In the genomic region with DNA sequence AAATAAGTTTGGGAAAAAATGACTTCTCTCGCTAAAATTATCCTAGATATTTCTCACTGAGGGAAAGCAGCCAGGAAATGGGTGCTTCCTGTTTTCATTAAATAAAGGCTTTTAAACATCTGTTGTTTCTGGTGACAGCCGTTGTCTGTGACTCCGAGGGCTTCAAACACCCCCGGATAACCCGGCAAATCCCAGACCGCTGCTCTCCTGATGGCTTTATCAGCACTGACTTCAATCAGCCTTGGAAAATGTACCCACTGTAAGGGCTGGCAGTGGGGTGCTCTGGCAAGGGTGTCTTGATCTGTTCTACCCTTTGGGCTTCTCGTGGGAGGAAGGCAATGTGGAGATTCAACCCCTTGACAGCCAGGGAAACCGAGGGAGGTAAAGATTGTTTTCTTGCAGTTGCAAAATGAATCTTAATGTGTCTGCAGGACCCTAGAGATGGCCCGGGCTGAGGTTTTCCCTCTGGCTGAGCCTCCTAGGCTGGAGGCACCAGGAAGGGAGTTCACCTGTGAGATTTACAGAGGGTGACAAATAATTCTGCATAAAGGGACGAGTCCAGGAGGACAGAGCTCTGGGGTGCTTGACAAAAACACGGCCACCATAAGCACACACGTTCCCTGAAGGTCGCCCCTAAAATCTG, we compare ENCODE assay signal across 25 cellular contexts. TPM values are rescaled to one million over a fixed set of nuclear protein-coding genes. Genes with fewer than 3 reads are reported as not detected.
DNase-seq lines count a peak whose midpoint lies in the region; ATAC-seq and TF ChIP-seq lines count a peak whose summit lies in the region.
"Had no signal": no experiment of that assay in that cellular context is flagged by ENCODE, and none has a peak within 500 bp of the region (broad histone marks: within the 10 kb centered on the region; RNA-seq: fewer than 3 reads in every experiment).

No MANE protein-coding gene starts in this region.

- no peak overlapping the region for H2BK5ac ChIP-seq in IMR-90 (ENCODE audit: low read depth, low read length, poor library complexity, severe bottlenecking)

- H3K4me1 ChIP-seq in IMR-90 (ENCODE audit: control insufficient read depth, insufficient read depth, low read length): peaks cover 41% of the 10 kb centered on the region
- H3K4me1 ChIP-seq: body of pancreas, testis, vagina had no signal

- H3K14ac ChIP-seq in IMR-90 (replicated peaks; ENCODE audit: low read depth, low read length): peak overlapping the region; percentile 20; the same call in 1 of the 2 replicates

- in situ Hi-C loops in IMR-90 (cut with MboI; ENCODE audit: low sequenced_read_pairs) (no loop called here), brain microvascular endothelial cell (cut with HindIII; ENCODE audit: low pct_ligation_motif_present, low sequenced_read_pairs) (no loop called here)

- H2AK5ac ChIP-seq in IMR-90 (ENCODE audit: low read depth, low read length): peak overlapping the region; percentile 86

- CTCF ChIA-PET in IMR-90 (lab: Yijun Ruan, JAX): interaction anchor here (0.8 kb wide), 1 partner anchor 12 kb away, joined by 3 read pairs; no protein-coding TSS in a partner anchor

- TF ChIP-seq CTCF in AG10803 (conservative IDR thresholded peaks at IDR 0.05; ENCODE audit: low read length) (no peak), IMR-90 (conservative IDR thresholded peaks at IDR 0.05; ENCODE audit: low read depth, low read length) (no peak), brain microvascular endothelial cell (IDR thresholded peaks at IDR 0.05; ENCODE audit: low read depth, low read length, missing control alignments) (no peak), coronary artery (IDR thresholded peaks at IDR 0.05) (no peak)

- peak overlapping the region; percentile 30 for H3K18ac ChIP-seq in IMR-90 (ENCODE audit: low read depth, low read length)

- no peak overlapping the region for H3K4me3 Mint-ChIP-seq in memory B cell
- H3K4me3 Mint-ChIP-seq: CD8-positive, alpha-beta T cell; stimulated activated naive B cell treated with anti-CD40 and anti-IgM and Interleukin-4, amounts not matched to agents 10 μg/mL and 1 μg/mL and 100 μg/mL, for 72 hours; T-helper 2 cell treated with Interferon-gamma antibody and Interleukin-4, amounts not matched to agents 5 μg/mL and 100 μg/mL, for 36 hours; WTC11 had no signal

- intact Hi-C loops in IMR-90 (cut with micrococcal nuclease): no loop called here

- no peaks in the 10 kb centered on the region for H3K27me3 Mint-ChIP-seq in memory B cell
- H3K27me3 Mint-ChIP-seq: stimulated activated naive B cell treated with anti-CD40 and anti-IgM and Interleukin-4, amounts not matched to agents 10 μg/mL and 1 μg/mL and 100 μg/mL, for 72 hours had no signal

- peaks cover 50% of the 10 kb centered on the region for H3K4me1 Mint-ChIP-seq in memory B cell

- peak overlapping the region; percentile 44; the same call in 1 of the 2 replicates for H4K91ac ChIP-seq in IMR-90 (ENCODE audit: insufficient read depth, low read depth, low read length)

- no peak overlapping the region for H3K4me3 ChIP-seq in AG10803 (ENCODE audit: low read length)
- H3K4me3 ChIP-seq in IMR-90 (ENCODE audit: insufficient read depth, low read depth, low read length): no peak overlapping the region
- H3K4me3 ChIP-seq in brain microvascular endothelial cell (ENCODE audit: low read depth, low read length): no peak overlapping the region
- no peak overlapping the region for H3K4me3 ChIP-seq in coronary artery
- H3K4me3 ChIP-seq: body of pancreas, testis, vagina had no signal

- H4K20me1 ChIP-seq in IMR-90 (ENCODE audit: insufficient read depth, low read length): no peaks in the 10 kb centered on the region

- H2BK120ac ChIP-seq in IMR-90 (ENCODE audit: low read depth, low read length): peak overlapping the region; percentile 84

- H3K27me3 ChIP-seq in IMR-90 (ENCODE audit: control insufficient read depth, insufficient read depth, low read length): no peaks in the 10 kb centered on the region
- H3K27me3 ChIP-seq in brain microvascular endothelial cell (replicated peaks): no peaks in the 10 kb centered on the region
- H3K27me3 ChIP-seq: body of pancreas, testis, vagina had no signal

- peak overlapping the region; percentile 13 to 89 for H4K8ac ChIP-seq in IMR-90 (ENCODE audit: low read depth in 2 of 2, low read length in 2 of 2)

- dilution Hi-C loops in IMR-90 (cut with HindIII; ENCODE audit: low sequenced_read_pairs, unreplicated experiment): no loop called here

- H3K27ac Mint-ChIP-seq in memory B cell: peak overlapping the region; percentile 55
- H3K27ac Mint-ChIP-seq: CD8-positive, alpha-beta T cell; progenitor cell of endocrine pancreas; stimulated activated naive B cell treated with anti-CD40 and anti-IgM and Interleukin-4, amounts not matched to agents 10 μg/mL and 1 μg/mL and 100 μg/mL, for 72 hours; T-helper 2 cell treated with Interferon-gamma antibody and Interleukin-4, amounts not matched to agents 5 μg/mL and 100 μg/mL, for 36 hours; WTC11 had no signal

- H2AFZ ChIP-seq in IMR-90 (replicated peaks; ENCODE audit: low read length, poor library complexity): peak overlapping the region; percentile 71

- WGBS in IMR-90 (ENCODE audit: extremely low coverage in 2 of 2, insufficient read length in 1 of 2), 2 experiments: 49% methylated on average over 5 of the region's 13 CpGs; no CpG with 5 or more reads in 1 of the 2 experiments

- TF ChIP-seq POLR2A in IMR-90 (IDR thresholded peaks at IDR 0.05; ENCODE audit: low read depth, low read length): no peak

- peak overlapping the region; percentile 89 for H2BK15ac ChIP-seq in IMR-90 (ENCODE audit: low read depth, low read length)

- peak overlapping the region; percentile 7; the same call in 1 of the 2 replicates for H3K23ac ChIP-seq in IMR-90 (ENCODE audit: low read depth, low read length)

- H3K36me3 Mint-ChIP-seq in memory B cell: no peaks in the 10 kb centered on the region
- H3K36me3 Mint-ChIP-seq: CD8-positive, alpha-beta T cell; WTC11 had no signal

- no peak overlapping the region for H3K9ac ChIP-seq in IMR-90 (ENCODE audit: low read depth, low read length)

- no peak overlapping the region for H2AK9ac ChIP-seq in IMR-90 (replicated peaks; ENCODE audit: low read depth, low read length, poor library complexity)

- no peak for TF ChIP-seq RAD21 in IMR-90 (IDR thresholded peaks at IDR 0.05; ENCODE audit: low read length)

- H3K4me2 ChIP-seq in IMR-90 (ENCODE audit: low read depth, low read length): peak overlapping the region; percentile 16; the same call in 1 of the 2 replicates

- peak overlapping the region; percentile 55 for H4K5ac ChIP-seq in IMR-90 (ENCODE audit: low read depth, low read length)

- no peak overlapping the region for H3K56ac ChIP-seq in IMR-90 (ENCODE audit: extremely low read depth, insufficient read depth, low read length)

- peak overlapping the region; percentile 78 for H3K4ac ChIP-seq in IMR-90 (ENCODE audit: low read depth, low read length)

- peaks cover 48% of the 10 kb centered on the region for H3K9me1 ChIP-seq in IMR-90 (ENCODE audit: insufficient read depth, low read length)

- H3K36me3 ChIP-seq in IMR-90 (ENCODE audit: control insufficient read depth, insufficient read depth, low read length) (no peaks in the 10 kb centered on the region), brain microvascular endothelial cell (replicated peaks) (no peaks in the 10 kb centered on the region)
- H3K36me3 ChIP-seq: heart left ventricle, vagina had no signal

- no peaks in the 10 kb centered on the region for H3K9me3 ChIP-seq in IMR-90 (ENCODE audit: control insufficient read depth, insufficient read depth, low read length)
- H3K9me3 ChIP-seq: body of pancreas, heart left ventricle, testis, vagina had no signal

- no peaks in the 10 kb centered on the region for H3K9me3 Mint-ChIP-seq in memory B cell
- H3K9me3 Mint-ChIP-seq: CD8-positive, alpha-beta T cell; stimulated activated naive B cell treated with anti-CD40 and anti-IgM and Interleukin-4, amounts not matched to agents 10 μg/mL and 1 μg/mL and 100 μg/mL, for 72 hours; T-helper 2 cell treated with Interferon-gamma antibody and Interleukin-4, amounts not matched to agents 5 μg/mL and 100 μg/mL, for 36 hours; WTC11 had no signal

- POLR2A ChIA-PET in IMR-90 (lab: Charles Lee; ENCODE audit: unreplicated experiment): no interaction called here

- H2BK20ac ChIP-seq in IMR-90 (ENCODE audit: low read depth, low read length): peak overlapping the region; percentile 67

- DNase-seq in AG10803 (ENCODE audit: low read depth) (peak; percentile 13), IMR-90 (peak; percentile 56), brain microvascular endothelial cell (no peak), memory B cell (ENCODE audit: low spot score in 2 of 2) (no peak), coronary artery (ENCODE audit: low spot score) (no peak), AG20443 (ENCODE audit: low spot score) (no peak)
- DNase-seq: activated CD4-positive, alpha-beta T cell treated with anti-CD3 and anti-CD28 coated beads, Interleukin-2, amount 50 U/mL, for 48 hours; activated effector memory CD4-positive, alpha-beta T cell treated with Interleukin-2 at 50 U/mL for 16 hours; body of pancreas; CD8-positive, alpha-beta T cell; DMS53; Karpas-422; left cardiac atrium; midbrain; NCI-H1105 treated with DMSO at 0.1 percent for 48 hours; NCI-H446 treated with DMSO at 0.1 percent for 48 hours; stimulated activated naive B cell treated with anti-CD40 and anti-IgM and Interleukin-4, amounts not matched to agents 10 μg/mL and 1 μg/mL and 100 μg/mL, for 72 hours; testis had no signal

- BruUV-seq in IMR-90 (replicated peaks; lab: Mats Ljungman, UMichigan): no TSS peak

- no peaks in the 10 kb centered on the region for H3K79me1 ChIP-seq in IMR-90 (ENCODE audit: low read depth in 1 of 2, low read length in 2 of 2)

- H3K27ac ChIP-seq in IMR-90 (ENCODE audit: insufficient read depth, low read length) (peak overlapping the region; percentile 34; the same call in 1 of the 2 replicates), brain microvascular endothelial cell (peak overlapping the region; percentile 79), coronary artery (no peak overlapping the region)
- H3K27ac ChIP-seq: body of pancreas, testis, vagina had no signal

- ATAC-seq in IMR-90 (ENCODE audit: low read depth) (no peak), memory B cell (ENCODE audit: low read depth) (no peak), GM21717 (IDR thresholded peaks at IDR 0.05; ENCODE audit: unreplicated experiment) (no peak), GM21381 (IDR thresholded peaks at IDR 0.05; ENCODE audit: unreplicated experiment) (no peak)
- ATAC-seq: body of pancreas; CD8-positive, alpha-beta T cell; heart left ventricle; left cardiac atrium; stimulated activated naive B cell treated with anti-CD40 and anti-IgM and Interleukin-4, amounts not matched to agents 10 μg/mL and 1 μg/mL and 100 μg/mL, for 72 hours; WTC11 had no signal

TF ChIP-seq in IMR-90, 13 proteins besides CTCF, POLR2A, EP300 and RAD21 (continues in another document):
- no peak for TF ChIP-seq RFX5 (IDR thresholded peaks at IDR 0.05; ENCODE audit: low read depth, low read length)
- TF ChIP-seq MAZ (IDR thresholded peaks at IDR 0.05; ENCODE audit: borderline replicate concordance, low read depth, low read length): no peak
- TF ChIP-seq BHLHE40 (IDR thresholded peaks at IDR 0.05; ENCODE audit: low read depth, low read length): no peak
- TF ChIP-seq CEBPB (IDR thresholded peaks at IDR 0.05; ENCODE audit: low read depth, low read length): no peak

RNA-seq across cellular contexts. Expression of a gene that starts 33.6 kb away (rescaled TPM):
- total RNA-seq in IMR-90 (2012; rRNA removed): 443 and 475 TPM in 2 replicates
- polyA plus RNA-seq in IMR-90 (2012; rRNA removed): 364 and 377 TPM in 2 replicates
- polyA plus RNA-seq in IMR-90 (2012; cell fraction: cytosol; rRNA removed): 372 and 417 TPM in 2 replicates
- polyA plus RNA-seq in IMR-90 (2012; cell fraction: nucleus; rRNA removed; ENCODE audit: low replicate concordance): 300 and 409 TPM in 2 replicates

Comparison
In these comparisons a context has a peak if more than half of its experiments do, and no peak if none do; other contexts are left out.
1. DNase-seq: peak in AG10803 (single experiment) and IMR-90 (single experiment); none in brain microvascular endothelial cell (single experiment), memory B cell (0 of 2), coronary artery (single experiment) and AG20443 (single experiment).
2. H3K27ac ChIP-seq: peak in IMR-90 (single experiment) and brain microvascular endothelial cell (single experiment); none in coronary artery (0 of 2).